Comparison of ENCODE assay signal across 1 cellular context in the genomic region with DNA sequence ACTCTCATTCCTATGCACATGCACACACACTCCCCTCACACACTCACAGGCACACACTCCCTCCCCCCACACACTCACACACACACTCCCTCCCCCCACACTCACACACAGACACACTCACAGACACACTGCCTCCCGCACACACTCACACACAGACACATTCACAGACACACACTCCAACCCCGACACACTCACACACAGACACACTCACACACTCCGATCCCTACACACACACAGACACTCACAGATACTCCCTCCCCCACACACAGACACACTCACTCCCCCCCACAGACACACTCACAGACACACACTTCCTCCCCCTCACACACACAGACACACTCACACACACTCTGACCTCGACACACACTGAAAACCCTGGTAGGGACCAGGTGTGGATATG.
A peak's percentile ranks its signal among the peaks of the same experiment; 100 is the strongest.
TF ChIP-seq lines count a peak whose summit lies in the region.

No MANE protein-coding gene starts in this region.

TF ChIP-seq in HEK293, 187 proteins besides CTCF, POLR2A, EP300 and RAD21 (continued from another document):
- TF ChIP-seq ZSCAN4 (tag by site-specific recombination; IDR thresholded peaks at IDR 0.05) (0 out of 2 replicates have a peak, but pooled peaks have one; percentile 45), ZNF214 (tag by site-specific recombination; IDR thresholded peaks at IDR 0.05; ENCODE audit: borderline replicate concordance) (no peak), ZNF580 (tag by site-specific recombination; IDR thresholded peaks at IDR 0.05) (no peak), ZNF398 (tag by site-specific recombination; IDR thresholded peaks at IDR 0.05) (peak; percentile 42), ZBTB21 (tag by site-specific recombination; IDR thresholded peaks at IDR 0.05) (no peak), ZBTB1 (tag by site-specific recombination; IDR thresholded peaks at IDR 0.05) (no peak), OVOL3 (tag by site-specific recombination; IDR thresholded peaks at IDR 0.05) (no peak), ZNF302 (tag by site-specific recombination; IDR thresholded peaks at IDR 0.05; ENCODE audit: low read depth) (no peak), ZNF777 (tag by site-specific recombination; IDR thresholded peaks at IDR 0.05; ENCODE audit: borderline replicate concordance) (no peak), TCF7L2 (IDR thresholded peaks at IDR 0.05; ENCODE audit: borderline replicate concordance, low read depth, low read length) (no peak), ZEB2 (tag by site-specific recombination; IDR thresholded peaks at IDR 0.05) (no peak), ZNF610 (tag by site-specific recombination; IDR thresholded peaks at IDR 0.05; ENCODE audit: borderline replicate concordance) (no peak), HOXD13 (CRISPR knock-in tag; IDR thresholded peaks at IDR 0.05; ENCODE audit: borderline replicate concordance) (no peak), ZFHX2 (tag by site-specific recombination; conservative IDR thresholded peaks at IDR 0.05) (peak; percentile 50), ZNF707 (tag by site-specific recombination; IDR thresholded peaks at IDR 0.05) (no peak)
- TF ChIP-seq, protein P1, sequence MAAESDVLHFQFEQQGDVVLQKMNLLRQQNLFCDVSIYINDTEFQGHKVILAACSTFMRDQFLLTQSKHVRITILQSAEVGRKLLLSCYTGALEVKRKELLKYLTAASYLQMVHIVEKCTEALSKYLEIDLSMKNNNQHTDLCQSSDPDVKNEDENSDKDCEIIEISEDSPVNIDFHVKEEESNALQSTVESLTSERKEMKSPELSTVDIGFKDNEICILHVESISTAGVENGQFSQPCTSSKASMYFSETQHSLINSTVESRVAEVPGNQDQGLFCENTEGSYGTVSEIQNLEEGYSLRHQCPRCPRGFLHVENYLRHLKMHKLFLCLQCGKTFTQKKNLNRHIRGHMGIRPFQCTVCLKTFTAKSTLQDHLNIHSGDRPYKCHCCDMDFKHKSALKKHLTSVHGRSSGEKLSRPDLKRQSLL (tag by site-specific recombination; IDR thresholded peaks at IDR 0.05), result no peak
